19 cellular contexts compared by ENCODE assay signal in the genomic region with DNA sequence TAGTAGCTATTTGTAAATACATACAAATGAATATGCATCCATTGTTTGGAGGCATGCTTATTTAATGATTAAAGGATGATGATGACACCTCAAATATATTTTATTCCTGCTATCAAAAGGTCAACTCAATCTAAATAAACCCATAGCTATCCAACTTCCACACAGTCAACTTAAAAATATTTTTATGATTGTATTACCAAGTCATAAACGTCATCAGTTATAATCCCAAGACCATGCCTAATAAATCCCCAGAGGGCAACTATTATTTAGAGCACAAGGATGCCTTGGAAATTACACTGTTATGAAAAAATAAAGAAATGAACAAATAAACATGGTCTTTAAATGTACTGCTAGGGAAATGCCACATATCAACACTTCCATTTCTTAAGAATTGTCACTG.
"Had no signal": no experiment of that assay in that cellular context is flagged by ENCODE, and none has a peak within 500 bp of the region (broad histone marks: within the 10 kb centered on the region; RNA-seq: fewer than 3 reads in every experiment).

No MANE protein-coding gene starts in this region.

- ATAC-seq: gastroesophageal sphincter, heart right ventricle, left cardiac atrium, lower lobe of right lung had no signal

- H3K9ac ChIP-seq: parathyroid adenoma had no signal

- H3K36me3 ChIP-seq: adrenal gland, gastroesophageal sphincter, heart right ventricle, lower lobe of right lung, uterus had no signal

- H3K9me3 ChIP-seq: adrenal gland, gastroesophageal sphincter, heart right ventricle, lower lobe of right lung, uterus had no signal

- H3K27me3 ChIP-seq: adrenal gland, gastroesophageal sphincter, heart right ventricle, tibial nerve, uterus had no signal

- H2AFZ ChIP-seq: parathyroid adenoma had no signal

- H3K4me3 ChIP-seq: adrenal gland, gastroesophageal sphincter, heart right ventricle, lower lobe of right lung, skin epidermis, tibial nerve, uterus had no signal

- H3K4me1 ChIP-seq: adrenal gland, lower lobe of right lung had no signal

- H3K9me3 Mint-ChIP-seq: activated T-cell treated with anti-CD3 and anti-CD28 coated beads, Interleukin-2, amount 50 U/mL, for 24 hours had no signal

- H3K4me3 Mint-ChIP-seq: activated T-cell treated with anti-CD3 and anti-CD28 coated beads, Interleukin-2, amount 50 U/mL, for 24 hours; mesothelial cell of epicardium had no signal

- DNase-seq: activated CD4-positive, alpha-beta T cell treated with anti-CD3 and anti-CD28 coated beads, Interleukin-2, amount 50 U/mL, for 4 hours; activated CD4-positive, CD25-positive, alpha-beta regulatory T cell treated with anti-CD3 and anti-CD28 coated beads, Interleukin-2, amount 50 U/mL, for 72 hours; activated naive CD4-positive, alpha-beta T cell treated with anti-CD3 and anti-CD28 coated beads, Interleukin-2, amount 50 U/mL, for 16 hours; activated T-cell treated with anti-CD3 and anti-CD28 coated beads, Interleukin-2, amount 50 U/mL, for 24 hours; adrenal gland; central memory CD4-positive, alpha-beta T cell; effector memory CD4-positive, alpha-beta T cell; heart right ventricle; left cardiac atrium; lower lobe of right lung; stimulated activated CD4-positive, alpha-beta T cell treated with anti-CD3 and anti-CD28 coated beads, Interleukin-15, amount 100 ng/mL, for 24 hours; stimulated activated CD4-positive, alpha-beta T cell treated with anti-CD3 and anti-CD28 coated beads, Interleukin-4, amount 100 ng/mL, for 1 hour; stimulated activated naive CD4-positive, alpha-beta T cell; uterus had no signal

- H3K27ac ChIP-seq: adrenal gland, heart right ventricle, lower lobe of right lung, parathyroid adenoma, skin epidermis, tibial nerve, uterus had no signal

- H3K27me3 Mint-ChIP-seq: activated T-cell treated with anti-CD3 and anti-CD28 coated beads, Interleukin-2, amount 50 U/mL, for 24 hours had no signal

- H3K27ac Mint-ChIP-seq: activated T-cell treated with anti-CD3 and anti-CD28 coated beads, Interleukin-2, amount 50 U/mL, for 24 hours; mesothelial cell of epicardium had no signal

- H3K79me2 ChIP-seq: parathyroid adenoma had no signal
